8 cellular contexts compared by ENCODE assay signal in genomic region chr1:225653463-225654276, GRCh38. TPM values are rescaled to one million over a fixed set of nuclear protein-coding genes. Genes with fewer than 3 reads are reported as not detected.
DNase-seq lines count a peak whose midpoint lies in the region; ATAC-seq, FAIRE-seq and TF ChIP-seq lines count a peak whose summit lies in the region.

No MANE protein-coding gene starts in this region.

- no peak overlapping the region for H3K27ac ChIP-seq in HL-60 (replicated peaks)
- peak overlapping the region; percentile 99 for H3K27ac ChIP-seq in SJCRH30

- peaks cover 63% of the 10 kb centered on the region for H3K27me3 Mint-ChIP-seq in T-helper 2 cell treated with Interferon-gamma antibody and Interleukin-4, amounts not matched to agents 5 μg/mL and 100 μg/mL, for 36 hours (ENCODE audit: low read depth)

- no peaks in the 10 kb centered on the region for H3K36me3 Mint-ChIP-seq in T-helper 2 cell treated with Interferon-gamma antibody and Interleukin-4, amounts not matched to agents 5 μg/mL and 100 μg/mL, for 36 hours (ENCODE audit: low read depth)

- H3K9me3 ChIP-seq in SJCRH30 (replicated peaks): no peaks in the 10 kb centered on the region

- H3K4me3 Mint-ChIP-seq in T-helper 2 cell treated with Interferon-gamma antibody and Interleukin-4, amounts not matched to agents 5 μg/mL and 100 μg/mL, for 36 hours: peak overlapping the region; percentile 56

- H3K4me3 ChIP-seq in HL-60 (replicated peaks; ENCODE audit: insufficient read depth, low read length) (peak overlapping the region; percentile 82), SJCRH30 (peak overlapping the region; percentile 83), bronchial epithelial cell (ENCODE audit: low read depth, low read length) (peak overlapping the region; percentile 93)

- H3K4me1 Mint-ChIP-seq in T-helper 2 cell treated with Interferon-gamma antibody and Interleukin-4, amounts not matched to agents 5 μg/mL and 100 μg/mL, for 36 hours (ENCODE audit: low read depth): peaks cover 10% of the 10 kb centered on the region

- H3K27me3 ChIP-seq in HL-60 (ENCODE audit: insufficient read depth, poor library complexity, severe bottlenecking) (peaks cover 49% of the 10 kb centered on the region), SJCRH30 (no peaks in the 10 kb centered on the region), bronchial epithelial cell (ENCODE audit: control insufficient read depth, insufficient read depth, low read length) (no peaks in the 10 kb centered on the region)

- H3K9me3 Mint-ChIP-seq in T-helper 2 cell treated with Interferon-gamma antibody and Interleukin-4, amounts not matched to agents 5 μg/mL and 100 μg/mL, for 36 hours: no peaks in the 10 kb centered on the region

- TF ChIP-seq CTCF in HL-60 (IDR thresholded peaks at IDR 0.05; ENCODE audit: insufficient read depth, low read length) (no peak), bronchial epithelial cell (IDR thresholded peaks at IDR 0.05; ENCODE audit: insufficient read depth, low read length, severe bottlenecking) (no peak)

- H3K36me3 ChIP-seq in SJCRH30 (no peaks in the 10 kb centered on the region), bronchial epithelial cell (ENCODE audit: control insufficient read depth, insufficient read depth, low read length) (no peaks in the 10 kb centered on the region)

- H3K4me1 ChIP-seq in SJCRH30: peaks cover 35% of the 10 kb centered on the region

- no peak overlapping the region for H3K27ac Mint-ChIP-seq in T-helper 2 cell treated with Interferon-gamma antibody and Interleukin-4, amounts not matched to agents 5 μg/mL and 100 μg/mL, for 36 hours

- no peak for FAIRE-seq in bronchial epithelial cell (lab: Jason Lieb, UNC)

- intact Hi-C loops in sciatic nerve (cut with DNase I): no loop called here

- DNase-seq in T-helper 2 cell treated with Interferon-gamma antibody and Interleukin-4, amounts not matched to agents 5 μg/mL and 100 μg/mL, for 36 hours (ENCODE audit: low spot score): peak; percentile 6
- DNase-seq in T-helper 2 cell (no peak), HL-60 (ENCODE audit: low read depth in 1 of 2, low spot score in 1 of 2) (peak; percentile 13 to 37), SJCRH30 (peak; percentile 79 to 81), bronchial epithelial cell (ENCODE audit: low read depth) (peak; percentile 58), iPS-NIHi11 (ENCODE audit: low spot score) (peak; percentile 33), sciatic nerve (ENCODE audit: low spot score) (peak; percentile 82)

- ATAC-seq in sciatic nerve (peak; percentile 66), GM21515 (IDR thresholded peaks at IDR 0.05; ENCODE audit: unreplicated experiment) (no peak)

RNA-seq across cellular contexts. Expression of gene ENAH, which starts 0.7 kb away (rescaled TPM):
- 206 and 246 TPM in 2 replicates for total RNA-seq in SJCRH30 (2014; rRNA removed; shearing (Covaris generic))
- 50.0 and 101 TPM in 2 replicates for total RNA-seq in bronchial epithelial cell
- total RNA-seq in sciatic nerve: 80.8 TPM

Comparison
In these comparisons a context has a peak if more than half of its experiments do, and no peak if none do; other contexts are left out.
1. DNase-seq: peak in T-helper 2 cell treated with Interferon-gamma antibody and Interleukin-4, amounts not matched to agents 5 μg/mL and 100 μg/mL, for 36 hours (single experiment), HL-60 (2 of 2), SJCRH30 (2 of 2), bronchial epithelial cell (single experiment), iPS-NIHi11 (single experiment) and sciatic nerve (single experiment); none in T-helper 2 cell (0 of 5).
2. Peak in every context shown above with its lines, with median percentiles within 50 percentile points of each other: H3K4me3 ChIP-seq.